ENCODE assay signal across 8 cellular contexts in genomic region chr2:241882090-241882625, GRCh38. TPM values are rescaled to one million over a fixed set of nuclear protein-coding genes. Genes with fewer than 3 reads are reported as not detected.
A peak's percentile ranks its signal among the peaks of the same experiment; 100 is the strongest.
DNase-seq lines count a peak whose midpoint lies in the region; ATAC-seq and TF ChIP-seq lines count a peak whose summit lies in the region.

No MANE protein-coding gene starts in this region.

- TF ChIP-seq RAD21 in SK-N-SH (IDR thresholded peaks at IDR 0.05; ENCODE audit: low read length): no peak

- POLR2A ChIA-PET in SK-N-SH (lab: Yijun Ruan, JAX): interaction anchor here (1.2 kb wide), 1 partner anchor 179 kb away, joined by 4 read pairs; no protein-coding TSS in a partner anchor

- BruUV-seq in mammary epithelial cell (replicated peaks; lab: Mats Ljungman, UMichigan): no TSS peak

- CTCF ChIA-PET in SK-N-SH (lab: Yijun Ruan, JAX) (interaction anchor here (1.5 kb wide), 1 partner anchor 69 kb away, joined by 7 read pairs; no protein-coding TSS in a partner anchor), mammary epithelial cell (lab: Charles Lee; ENCODE audit: low non-redundant PET) (no interaction called here)

- peaks cover 57% of the 10 kb centered on the region for H3K36me3 Mint-ChIP-seq in stimulated activated effector memory CD8-positive, alpha-beta T cell treated with anti-CD3 and anti-CD28 coated beads, Interleukin-12 subunit alpha, Interleukin-12 subunit beta, amount 100 ng/mL, for 72 hours

- H3K4me2 ChIP-seq in SK-N-SH: peak overlapping the region; percentile 77
- H3K4me2 ChIP-seq in mammary epithelial cell (ENCODE audit: insufficient read depth, low read depth, low read length): peak overlapping the region; percentile 80

- H3K9me2 ChIP-seq in SK-N-SH: no peaks in the 10 kb centered on the region

- peaks cover 19% of the 10 kb centered on the region for H3F3A ChIP-seq in SK-N-SH (replicated peaks; ENCODE audit: insufficient read depth)

- intact Hi-C loops in mammary epithelial cell (cut with micrococcal nuclease): loop anchor here (10.0 kb wide), 1 partner anchor 177 kb away; the partner anchor contains the start of gene ING5

- H3K4me1 ChIP-seq in SK-N-SH (ENCODE audit: control insufficient read depth in 1 of 2, insufficient read depth in 2 of 2, low read depth in 1 of 2, low read length in 1 of 2): peaks cover 16 to 42% of the 10 kb centered on the region in 2 experiments
- peaks cover 15% of the 10 kb centered on the region for H3K4me1 ChIP-seq in mammary epithelial cell (ENCODE audit: insufficient read depth, low read length)

- H3K27me3 ChIP-seq in SK-N-SH (ENCODE audit: insufficient read depth): no peaks in the 10 kb centered on the region
- no peaks in the 10 kb centered on the region for H3K27me3 ChIP-seq in mammary epithelial cell (ENCODE audit: insufficient read depth, low read length)

- H3K9me3 ChIP-seq in SK-N-SH (no peaks in the 10 kb centered on the region), mammary epithelial cell (replicated peaks; ENCODE audit: insufficient read depth, low read length) (no peaks in the 10 kb centered on the region)

- 19% methylated on average over 12 of the region's 23 CpGs for WGBS in SK-N-SH (ENCODE audit: low lambda C conversion rate)
- WGBS in mammary epithelial cell (ENCODE audit: low coverage, missing lambda C conversion rate): 14% methylated on average over 22 of the region's 23 CpGs

- H3K4me3 ChIP-seq in SK-N-SH (ENCODE audit: low read depth in 2 of 2, low read length in 1 of 2) (peak overlapping the region; percentile 41 to 49), mammary epithelial cell (replicated peaks in 1 of 3; ENCODE audit: insufficient read depth in 1 of 3, low read depth in 2 of 3, low read length in 3 of 3) (peak overlapping the region in 2 of 3 experiments; percentile 28 to 84)

- H3K4me3 Mint-ChIP-seq in stimulated activated effector memory CD8-positive, alpha-beta T cell treated with anti-CD3 and anti-CD28 coated beads, Interleukin-12 subunit alpha, Interleukin-12 subunit beta, amount 100 ng/mL, for 72 hours: peak overlapping the region; percentile 92

- TF ChIP-seq EP300 in SK-N-SH (IDR thresholded peaks at IDR 0.05; ENCODE audit: borderline replicate concordance in 1 of 2, low read depth in 1 of 2, low read length in 1 of 2): 0 out of 4 replicates have a peak, but pooled peaks of 1 of the 2 experiments have one; percentile 9

- peak overlapping the region; percentile 96 for H3K27ac Mint-ChIP-seq in stimulated activated effector memory CD8-positive, alpha-beta T cell treated with anti-CD3 and anti-CD28 coated beads, Interleukin-12 subunit alpha, Interleukin-12 subunit beta, amount 100 ng/mL, for 72 hours

- H3K9ac ChIP-seq in SK-N-SH: no peak overlapping the region
- no peak overlapping the region for H3K9ac ChIP-seq in mammary epithelial cell (ENCODE audit: insufficient read depth, low read length)

- peak; percentile 37 to 52 for DNase-seq in AML-193 (lab: John Stamatoyannopoulos, UW)
- peak; percentile 74 for DNase-seq in SK-N-SH
- no peak for DNase-seq in mammary epithelial cell
- peak; percentile 54 for DNase-seq in medulla oblongata (ENCODE audit: extremely low spot score)
- DNase-seq in stimulated activated effector memory CD8-positive, alpha-beta T cell treated with anti-CD3 and anti-CD28 coated beads, Interleukin-12 subunit alpha, Interleukin-12 subunit beta, amount 100 ng/mL, for 72 hours (ENCODE audit: low spot score in 2 of 2): peak in 1 of 2 donors; percentile 86
- DNase-seq in effector CD4-positive, alpha-beta T cell: no peak

- H3K36me3 ChIP-seq in SK-N-SH (replicated peaks in 1 of 2; ENCODE audit: control insufficient read depth in 1 of 2, insufficient read depth in 2 of 2, low read length in 1 of 2) (peaks cover 0 to 3% of the 10 kb centered on the region in 2 experiments), mammary epithelial cell (ENCODE audit: insufficient read depth, low read length) (no peaks in the 10 kb centered on the region)

- in situ Hi-C loops in mammary epithelial cell (cut with MboI; ENCODE audit: low sequenced_read_pairs in 2 of 2): no loop called here

- H2AFZ ChIP-seq in SK-N-SH (ENCODE audit: low read depth) (peak overlapping the region; percentile 69; the same call in 1 of the 2 replicates), mammary epithelial cell (ENCODE audit: low read depth, low read length) (peak overlapping the region; percentile 78)

- dilution Hi-C loops in mammary epithelial cell (cut with HindIII; ENCODE audit: low sequenced_read_pairs): no loop called here

- H4K20me1 ChIP-seq in SK-N-SH (ENCODE audit: insufficient read depth) (no peaks in the 10 kb centered on the region), mammary epithelial cell (ENCODE audit: insufficient read depth, low read length) (no peaks in the 10 kb centered on the region)

- no peaks in the 10 kb centered on the region for H3K9me3 Mint-ChIP-seq in stimulated activated effector memory CD8-positive, alpha-beta T cell treated with anti-CD3 and anti-CD28 coated beads, Interleukin-12 subunit alpha, Interleukin-12 subunit beta, amount 100 ng/mL, for 72 hours

- H3K27ac ChIP-seq in SK-N-SH (ENCODE audit: low read depth in 2 of 2, low read length in 1 of 2) (peak overlapping the region; percentile 45 to 94; a peak in 3 of 4 replicates), mammary epithelial cell (ENCODE audit: insufficient read depth, low read depth, low read length) (no peak overlapping the region)

- TF ChIP-seq CTCF in SK-N-SH (IDR thresholded peaks at IDR 0.05) (0 out of 2 replicates have a peak, but pooled peaks have one; percentile 13), mammary epithelial cell (conservative IDR thresholded peaks at IDR 0.05 in 1 of 2, IDR thresholded peaks at IDR 0.05 in 1 of 2; ENCODE audit: extremely low read depth in 1 of 2, insufficient read depth in 1 of 2, low read depth in 1 of 2, low read length in 2 of 2) (no peak)

- peaks cover 46% of the 10 kb centered on the region for H3K4me1 Mint-ChIP-seq in stimulated activated effector memory CD8-positive, alpha-beta T cell treated with anti-CD3 and anti-CD28 coated beads, Interleukin-12 subunit alpha, Interleukin-12 subunit beta, amount 100 ng/mL, for 72 hours

- no peaks in the 10 kb centered on the region for H3K79me2 ChIP-seq in SK-N-SH (ENCODE audit: insufficient read depth)
- no peaks in the 10 kb centered on the region for H3K79me2 ChIP-seq in mammary epithelial cell (ENCODE audit: insufficient read depth, low read length)

- peak; percentile 54 for ATAC-seq in GM18867 (IDR thresholded peaks at IDR 0.05; ENCODE audit: unreplicated experiment)
- peak; percentile 52 for ATAC-seq in HG03064 (IDR thresholded peaks at IDR 0.05; ENCODE audit: low read depth, unreplicated experiment)
- ATAC-seq in stimulated activated effector memory CD8-positive, alpha-beta T cell treated with anti-CD3 and anti-CD28 coated beads, Interleukin-12 subunit alpha, Interleukin-12 subunit beta, amount 100 ng/mL, for 72 hours: peak; percentile 71

TF ChIP-seq in SK-N-SH, 30 proteins besides CTCF, POLR2A, EP300 and RAD21 (continues in another document):
- TF ChIP-seq, protein P1, sequence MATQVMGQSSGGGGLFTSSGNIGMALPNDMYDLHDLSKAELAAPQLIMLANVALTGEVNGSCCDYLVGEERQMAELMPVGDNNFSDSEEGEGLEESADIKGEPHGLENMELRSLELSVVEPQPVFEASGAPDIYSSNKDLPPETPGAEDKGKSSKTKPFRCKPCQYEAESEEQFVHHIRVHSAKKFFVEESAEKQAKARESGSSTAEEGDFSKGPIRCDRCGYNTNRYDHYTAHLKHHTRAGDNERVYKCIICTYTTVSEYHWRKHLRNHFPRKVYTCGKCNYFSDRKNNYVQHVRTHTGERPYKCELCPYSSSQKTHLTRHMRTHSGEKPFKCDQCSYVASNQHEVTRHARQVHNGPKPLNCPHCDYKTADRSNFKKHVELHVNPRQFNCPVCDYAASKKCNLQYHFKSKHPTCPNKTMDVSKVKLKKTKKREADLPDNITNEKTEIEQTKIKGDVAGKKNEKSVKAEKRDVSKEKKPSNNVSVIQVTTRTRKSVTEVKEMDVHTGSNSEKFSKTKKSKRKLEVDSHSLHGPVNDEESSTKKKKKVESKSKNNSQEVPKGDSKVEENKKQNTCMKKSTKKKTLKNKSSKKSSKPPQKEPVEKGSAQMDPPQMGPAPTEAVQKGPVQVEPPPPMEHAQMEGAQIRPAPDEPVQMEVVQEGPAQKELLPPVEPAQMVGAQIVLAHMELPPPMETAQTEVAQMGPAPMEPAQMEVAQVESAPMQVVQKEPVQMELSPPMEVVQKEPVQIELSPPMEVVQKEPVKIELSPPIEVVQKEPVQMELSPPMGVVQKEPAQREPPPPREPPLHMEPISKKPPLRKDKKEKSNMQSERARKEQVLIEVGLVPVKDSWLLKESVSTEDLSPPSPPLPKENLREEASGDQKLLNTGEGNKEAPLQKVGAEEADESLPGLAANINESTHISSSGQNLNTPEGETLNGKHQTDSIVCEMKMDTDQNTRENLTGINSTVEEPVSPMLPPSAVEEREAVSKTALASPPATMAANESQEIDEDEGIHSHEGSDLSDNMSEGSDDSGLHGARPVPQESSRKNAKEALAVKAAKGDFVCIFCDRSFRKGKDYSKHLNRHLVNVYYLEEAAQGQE (IDR thresholded peaks at IDR 0.05; ENCODE audit: low read depth, low read length): no peak
- no peak for TF ChIP-seq SMC3 (IDR thresholded peaks at IDR 0.05; ENCODE audit: low read depth, low read length)
- TF ChIP-seq USF2 (IDR thresholded peaks at IDR 0.05; ENCODE audit: borderline replicate concordance, low read depth, low read length): no peak
- TF ChIP-seq CHD2 (IDR thresholded peaks at IDR 0.05; ENCODE audit: low read length, partially characterized antibody): no peak
- no peak for TF ChIP-seq TCF12 (IDR thresholded peaks at IDR 0.05)
- no peak for TF ChIP-seq FOXM1 (IDR thresholded peaks at IDR 0.05; ENCODE audit: low read depth)

RNA-seq across cellular contexts. Expression of gene RTP5, which starts 12.6 kb away (rescaled TPM):
- polyA plus RNA-seq in SK-N-SH (2012; rRNA removed) (not detected in 2 replicates), mammary epithelial cell (not detected)
- not detected in 2 replicates for polyA plus RNA-seq in SK-N-SH (2012; cell fraction: cytosol; rRNA removed)
- not detected in 2 replicates for polyA plus RNA-seq in SK-N-SH (2012; cell fraction: nucleus; rRNA removed)
- not detected for total RNA-seq in mammary epithelial cell
- polyA minus RNA-seq in mammary epithelial cell: not detected

RNA-seq across cellular contexts. Expression of gene PDCD1, which starts 23.5 kb away (rescaled TPM):
- not detected in 2 replicates for polyA plus RNA-seq in SK-N-SH (2012; rRNA removed)
- not detected in 2 replicates for polyA plus RNA-seq in SK-N-SH (2012; cell fraction: cytosol; rRNA removed)
- polyA plus RNA-seq in SK-N-SH (2012; cell fraction: nucleus; rRNA removed): not detected in 2 replicates
- total RNA-seq in mammary epithelial cell: not detected
- not detected for polyA plus RNA-seq in mammary epithelial cell
- polyA minus RNA-seq in mammary epithelial cell: not detected

Comparison
In these comparisons a context has a peak if more than half of its experiments do, and no peak if none do; other contexts are left out.
1. DNase-seq: peak in AML-193 (2 of 2), SK-N-SH (single experiment) and medulla oblongata (single experiment); none in mammary epithelial cell (single experiment) and effector CD4-positive, alpha-beta T cell (single experiment).
2. Peak in every context shown above with its lines, with median percentiles within 50 percentile points of each other: ATAC-seq.